Comparison of ENCODE assay signal across 10 cellular contexts in genomic region chr16:75676909-75677308, GRCh38. TPM values are rescaled to one million over a fixed set of nuclear protein-coding genes. Genes with fewer than 3 reads are reported as not detected.
"Had no signal": no experiment of that assay in that cellular context is flagged by ENCODE, and none has a peak within 500 bp of the region (broad histone marks: within the 10 kb centered on the region; RNA-seq: fewer than 3 reads in every experiment).

TSS of gene CPHXL2 (minus strand) at chr16:75677009. CDS start at chr16:75676999, 10 bp downstream.

- H3K27ac ChIP-seq: GM23248 had no signal

- H3K4me1 ChIP-seq: HAP-1 had no signal

- H3K36me3 ChIP-seq: HAP-1 had no signal

- H3K9me3 ChIP-seq: HAP-1 had no signal

- H2AFZ ChIP-seq: GM23248, GM23338 had no signal

- H3K9ac ChIP-seq: GM23248 had no signal

- H3K4me3 Mint-ChIP-seq: GM23338, HFFc6 had no signal

- H3K9me3 Mint-ChIP-seq: HFFc6 had no signal

- H3K4me2 ChIP-seq: GM23338 had no signal

- H3K27ac Mint-ChIP-seq: GM23338, HFFc6 had no signal

- ATAC-seq: GM23338, HCT116 had no signal

- DNase-seq: GM23248, GOT3, H7, HCEC 1CT, HFFc6 had no signal

- H3K4me1 Mint-ChIP-seq: GM23338 had no signal

- H3K4me3 ChIP-seq: GM23248, GM23338, HAP-1 had no signal

RNA-seq across cellular contexts. Expression of gene CPHXL2, which starts in this region (rescaled TPM):
- total RNA-seq: GM23248, GM23338, H1, H4, H7, HFFc6 had no signal
- polyA plus RNA-seq: GM23338, H1 had no signal
